Comparison of ENCODE assay signal across 23 cellular contexts in the genomic region with DNA sequence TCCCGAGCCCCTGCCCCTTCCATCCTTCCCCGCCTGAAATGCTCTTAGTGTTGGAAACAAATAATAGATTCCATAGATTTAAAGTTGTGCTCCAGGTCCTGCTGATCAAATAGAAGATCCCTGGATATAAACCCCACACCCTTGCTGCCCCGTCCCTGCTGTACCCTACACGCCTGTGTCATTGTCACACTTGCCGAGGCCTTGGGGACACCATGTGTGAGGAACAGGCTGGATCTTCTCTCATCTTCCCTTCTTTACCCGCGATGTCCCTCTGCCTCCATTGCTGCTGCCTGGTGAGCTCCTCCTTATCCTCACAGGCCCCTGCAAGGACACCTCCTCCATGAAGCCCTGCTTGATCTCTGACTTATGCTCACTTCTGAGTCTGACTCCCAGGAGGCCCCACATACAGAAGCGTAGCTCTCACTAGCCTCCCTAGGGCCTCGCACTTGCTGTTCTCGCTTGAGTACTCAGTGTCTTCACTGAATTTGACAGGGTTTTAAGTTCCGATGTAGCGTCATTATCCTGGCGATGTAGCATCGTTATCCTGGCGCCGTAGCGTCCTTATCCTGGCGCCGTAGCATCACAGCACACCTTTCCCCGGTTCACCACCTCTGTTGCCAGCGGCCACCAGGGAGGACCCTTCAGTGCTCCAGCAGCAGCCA.
DNase-seq lines count a peak whose midpoint lies in the region; ATAC-seq and TF ChIP-seq lines count a peak whose summit lies in the region.
"Had no signal": no experiment of that assay in that cellular context is flagged by ENCODE, and none has a peak within 500 bp of the region (broad histone marks: within the 10 kb centered on the region; RNA-seq: fewer than 3 reads in every experiment).

No MANE protein-coding gene starts in this region.

- no peak overlapping the region for H3K4ac ChIP-seq in H9 (ENCODE audit: low read depth, low read length)

- H3K79me2 ChIP-seq in H9 (ENCODE audit: insufficient read depth, low read length) = no peaks in the 10 kb centered on the region

- H3K9ac ChIP-seq in H9 (ENCODE audit: extremely low read depth, insufficient read length, low read length) (no peak overlapping the region), endodermal cell (ENCODE audit: extremely low read depth, low read length, poor library complexity, severe bottlenecking) (no peak overlapping the region)
- H3K9ac ChIP-seq: GM23248 had no signal

- H3K18ac ChIP-seq in H9 (ENCODE audit: insufficient read length, low read depth, low read length) = no peak overlapping the region

- H3K4me3 Mint-ChIP-seq in CD14-positive monocyte = no peak overlapping the region
- H3K4me3 Mint-ChIP-seq in H9 = no peak overlapping the region
- H3K4me3 Mint-ChIP-seq in endodermal cell = no peak overlapping the region
- H3K4me3 Mint-ChIP-seq: activated naive CD8-positive, alpha-beta T cell treated with anti-CD3 and anti-CD28 coated beads, Interleukin-2, amount 50 U/mL, for 24 hours; activated T-cell treated with anti-CD3 and anti-CD28 coated beads, Interleukin-2, amount 50 U/mL, for 72 hours; central memory CD8-positive, alpha-beta T cell; T-cell had no signal

- ATAC-seq in sciatic nerve (no peak), HG02571 (IDR thresholded peaks at IDR 0.05; ENCODE audit: unreplicated experiment) (no peak)
- ATAC-seq: activated naive CD8-positive, alpha-beta T cell treated with anti-CD3 and anti-CD28 coated beads, Interleukin-2, amount 50 U/mL, for 24 hours; activated T-cell treated with anti-CD3 and anti-CD28 coated beads, Interleukin-2, amount 50 U/mL, for 72 hours; foreskin keratinocyte; T-cell had no signal

- H3K27ac Mint-ChIP-seq in CD14-positive monocyte (no peak overlapping the region), H9 (no peak overlapping the region; a peak in 1 of 7 replicates), endodermal cell (no peak overlapping the region)
- H3K27ac Mint-ChIP-seq: activated naive CD8-positive, alpha-beta T cell treated with anti-CD3 and anti-CD28 coated beads, Interleukin-2, amount 50 U/mL, for 24 hours; activated T-cell treated with anti-CD3 and anti-CD28 coated beads, Interleukin-2, amount 50 U/mL, for 72 hours; T-cell had no signal

- H2AK5ac ChIP-seq in H9 (ENCODE audit: insufficient read length, low read length) = no peak overlapping the region

- intact Hi-C loops in CD14-positive monocyte (cut with micrococcal nuclease) (no loop called here), sciatic nerve (cut with DNase I) (no loop called here)

- peak; percentile 30 for DNase-seq in CD14-positive monocyte (ENCODE audit: low spot score)
- peak; percentile 14 for DNase-seq in H9
- DNase-seq in endodermal cell = peak; percentile 41
- peak; percentile 17 for DNase-seq in sciatic nerve (ENCODE audit: low spot score)
- DNase-seq in OCI-M2 (lab: John Stamatoyannopoulos, UW; ENCODE audit: unreplicated experiment) = no peak
- DNase-seq in UCSD-AML1 (lab: John Stamatoyannopoulos, UW; ENCODE audit: unreplicated experiment) = no peak
- DNase-seq: activated naive CD8-positive, alpha-beta T cell treated with anti-CD3 and anti-CD28 coated beads, Interleukin-2, amount 50 U/mL, for 24 hours; activated T-cell treated with anti-CD3 and anti-CD28 coated beads, Interleukin-2, amount 50 U/mL, for 72 hours; COR-L47; dermis blood vessel endothelial cell; esophagus squamous epithelium; foreskin keratinocyte; GDM1; GM23248; NCI-H1092 treated with DMSO at 0.1 percent for 48 hours; NCI-H1694 treated with DMSO at 0.1 percent for 48 hours; NCI-H82; stimulated activated CD4-positive, alpha-beta T cell treated with anti-CD3 and anti-CD28 coated beads, Interleukin-4, amount 100 ng/mL, for 24 hours; T-cell; transverse colon had no signal

- H4K5ac ChIP-seq in H9 (ENCODE audit: insufficient read length, low read depth, low read length) = no peak overlapping the region

- no peak overlapping the region for H3K23ac ChIP-seq in H9 (ENCODE audit: insufficient read length, low read depth, low read length)

- no peaks in the 10 kb centered on the region for H4K20me1 ChIP-seq in H9 (ENCODE audit: control insufficient read depth, insufficient read depth, insufficient read length)

- WGBS in H9 (ENCODE audit: extremely low coverage, insufficient read length, low lambda C conversion rate) = no CpG with 5 or more reads among the region's 21 CpGs
- WGBS in endodermal cell (ENCODE audit: insufficient coverage in 1 of 2, insufficient read length in 1 of 2), 2 experiments = 92 to 95% methylated on average over 17 to 21 of the region's 21 CpGs

- no peaks in the 10 kb centered on the region for H3K36me3 ChIP-seq in endodermal cell (ENCODE audit: control insufficient read depth, insufficient read depth, low read length)
- H3K36me3 ChIP-seq: esophagus squamous epithelium, prostate gland, transverse colon had no signal

- H3K4me3 ChIP-seq in endodermal cell (ENCODE audit: low read length) = no peak overlapping the region
- H3K4me3 ChIP-seq: esophagus squamous epithelium, GM23248, prostate gland, transverse colon had no signal

- H3K4me1 ChIP-seq in H9 (ENCODE audit: insufficient read depth, low read length) = no peaks in the 10 kb centered on the region
- H3K4me1 ChIP-seq in endodermal cell (ENCODE audit: control insufficient read depth, insufficient read depth, low read length) = no peaks in the 10 kb centered on the region
- H3K4me1 ChIP-seq: esophagus squamous epithelium, foreskin keratinocyte, prostate gland, transverse colon had no signal

- H2BK12ac ChIP-seq in H9 (ENCODE audit: insufficient read length, low read depth, low read length) = no peak overlapping the region

- TF ChIP-seq CTCF in CD14-positive monocyte (IDR thresholded peaks at IDR 0.05) (no peak), H9 (conservative IDR thresholded peaks at IDR 0.05) (no peak), endodermal cell (conservative IDR thresholded peaks at IDR 0.05) (no peak)

- H4K91ac ChIP-seq in H9 (ENCODE audit: insufficient read length, low read depth, low read length) = no peak overlapping the region

- no peak overlapping the region for H3K4me2 ChIP-seq in H9 (ENCODE audit: insufficient read depth, insufficient read length, low read length)

- no peak overlapping the region for H2BK5ac ChIP-seq in H9 (ENCODE audit: insufficient read length, low read length)

- H3K27me3 Mint-ChIP-seq in CD14-positive monocyte (ENCODE audit: low read depth in 3 of 3) (peaks cover 14 to 23% (median 15%) of the 10 kb centered on the region in 3 donors), H9 (ENCODE audit: low read depth) (peaks cover 9% of the 10 kb centered on the region), endodermal cell (ENCODE audit: insufficient read depth) (no peaks in the 10 kb centered on the region)

- H2BK20ac ChIP-seq in H9 (ENCODE audit: low read depth, low read length, poor library complexity, severe bottlenecking) = no peak overlapping the region

- peaks cover 0 to 14% (median 9%) of the 10 kb centered on the region in 7 donors for H3K9me3 Mint-ChIP-seq in CD14-positive monocyte
- H3K9me3 Mint-ChIP-seq in H9 = peaks cover 0 to 7% of the 10 kb centered on the region in 2 experiments; a peak in 2 of 5 replicates
- H3K9me3 Mint-ChIP-seq in endodermal cell = peaks cover 9% of the 10 kb centered on the region
- H3K9me3 Mint-ChIP-seq: central memory CD8-positive, alpha-beta T cell; T-cell had no signal

- no peak overlapping the region for H2AFZ ChIP-seq in H9 (ENCODE audit: low read length)
- H2AFZ ChIP-seq: GM23248 had no signal

- H3K27me3 ChIP-seq in H9 (ENCODE audit: insufficient read depth, low read length) = no peaks in the 10 kb centered on the region
- no peaks in the 10 kb centered on the region for H3K27me3 ChIP-seq in endodermal cell (ENCODE audit: control insufficient read depth, insufficient read depth, low read length, poor library complexity, severe bottlenecking)
- H3K27me3 ChIP-seq: foreskin keratinocyte, transverse colon had no signal

- no peak overlapping the region for H3K14ac ChIP-seq in H9 (ENCODE audit: insufficient read depth, low read length)

- no peak overlapping the region for H3T11ph ChIP-seq in H9 (ENCODE audit: low read length)

- no peak overlapping the region for H2BK120ac ChIP-seq in H9 (ENCODE audit: low read depth, low read length, poor library complexity, severe bottlenecking)

- H3K56ac ChIP-seq in H9 (ENCODE audit: insufficient read length, low read depth, low read length) = no peak overlapping the region

- H3K27ac ChIP-seq in H9 (ENCODE audit: insufficient read length, low read depth, low read length) = no peak overlapping the region
- no peak overlapping the region for H3K27ac ChIP-seq in endodermal cell (ENCODE audit: low read depth, low read length)
- H3K27ac ChIP-seq: esophagus squamous epithelium, foreskin keratinocyte, GM23248, prostate gland, transverse colon had no signal

- H3K9me3 ChIP-seq in H9 (ENCODE audit: control insufficient read depth, low read depth, low read length) = no peaks in the 10 kb centered on the region
- H3K9me3 ChIP-seq in endodermal cell (ENCODE audit: control insufficient read depth, low read length) = no peaks in the 10 kb centered on the region
- H3K9me3 ChIP-seq: esophagus squamous epithelium, prostate gland, transverse colon had no signal

- H3K36me3 Mint-ChIP-seq in CD14-positive monocyte (no peaks in the 10 kb centered on the region), H9 (ENCODE audit: insufficient read depth in 1 of 3, low read depth in 3 of 3) (no peaks in the 10 kb centered on the region; a peak in 1 of 7 replicates), endodermal cell (ENCODE audit: low read depth) (no peaks in the 10 kb centered on the region)
- H3K36me3 Mint-ChIP-seq: T-cell had no signal

- no peak overlapping the region for H4K8ac ChIP-seq in H9 (replicated peaks; ENCODE audit: insufficient read length, low read depth, low read length)

- no peak overlapping the region for H2BK15ac ChIP-seq in H9 (ENCODE audit: low read depth, low read length)

- H3K79me1 ChIP-seq in H9 (ENCODE audit: insufficient read depth, low read depth, low read length, poor library complexity, severe bottlenecking) = no peaks in the 10 kb centered on the region

- H3K4me1 Mint-ChIP-seq in CD14-positive monocyte = no peaks in the 10 kb centered on the region
- H3K4me1 Mint-ChIP-seq in H9 = peaks cover 5 to 8% of the 10 kb centered on the region in 2 experiments
- no peaks in the 10 kb centered on the region for H3K4me1 Mint-ChIP-seq in endodermal cell
- H3K4me1 Mint-ChIP-seq: activated naive CD8-positive, alpha-beta T cell treated with anti-CD3 and anti-CD28 coated beads, Interleukin-2, amount 50 U/mL, for 24 hours; central memory CD8-positive, alpha-beta T cell; T-cell had no signal

- no peaks in the 10 kb centered on the region for H3K23me2 ChIP-seq in H9 (ENCODE audit: insufficient read length, low read depth, low read length, poor library complexity, severe bottlenecking)

Comparison
In these comparisons a context has a peak if more than half of its experiments do, and no peak if none do; other contexts are left out.
1. DNase-seq: peak in CD14-positive monocyte (single experiment), H9 (single experiment), endodermal cell (single experiment) and sciatic nerve (single experiment); none in OCI-M2 (single experiment) and UCSD-AML1 (single experiment).